Comparison of ENCODE assay signal across 14 cellular contexts in the genomic region with DNA sequence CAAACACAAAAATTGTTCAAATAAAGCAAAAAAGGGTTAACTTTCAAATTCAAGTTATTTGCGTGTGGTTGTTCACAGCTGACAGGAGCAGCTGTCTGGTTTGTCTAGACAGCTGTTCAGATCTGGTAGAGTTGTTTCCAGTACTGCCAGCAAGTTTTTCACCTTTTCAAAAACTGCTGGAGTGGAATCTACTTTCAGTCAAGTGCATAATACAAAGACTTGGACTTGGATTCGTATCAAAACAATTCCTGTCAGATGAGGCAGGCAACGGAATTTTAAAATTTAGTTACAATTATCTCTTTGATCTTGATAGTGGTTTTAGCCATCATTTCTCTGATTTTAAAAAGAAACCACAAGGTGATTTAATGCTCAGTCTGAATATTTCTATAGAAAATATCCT. TPM values are rescaled to one million over a fixed set of nuclear protein-coding genes. Genes with fewer than 3 reads are reported as not detected.
DNase-seq lines count a peak whose midpoint lies in the region; ATAC-seq, FAIRE-seq and TF ChIP-seq lines count a peak whose summit lies in the region.
"Had no signal": no experiment of that assay in that cellular context is flagged by ENCODE, and none has a peak within 500 bp of the region (broad histone marks: within the 10 kb centered on the region; RNA-seq: fewer than 3 reads in every experiment).

No MANE protein-coding gene starts in this region.

- H3K27ac Mint-ChIP-seq in naive thymus-derived CD4-positive, alpha-beta T cell = no peak overlapping the region

- no peaks in the 10 kb centered on the region for H4K20me1 ChIP-seq in OCI-LY7 (ENCODE audit: insufficient read depth, low read length)

- H3K36me3 ChIP-seq in cardiac muscle cell (peaks cover 14% of the 10 kb centered on the region), OCI-LY7 (ENCODE audit: insufficient read depth, low read length) (peaks cover 60% of the 10 kb centered on the region)
- H3K36me3 ChIP-seq in naive thymus-derived CD4-positive, alpha-beta T cell (ENCODE audit: control insufficient read depth in 2 of 3, insufficient read depth in 3 of 3, low read length in 3 of 3) = peaks cover 0 to 10% (median 0%) of the 10 kb centered on the region in 3 experiments
- H3K36me3 ChIP-seq: adrenal gland had no signal

- H3K9me3 Mint-ChIP-seq in naive thymus-derived CD4-positive, alpha-beta T cell = no peaks in the 10 kb centered on the region

- H3K4me1 ChIP-seq in cardiac muscle cell (ENCODE audit: low read depth) (peaks cover 75% of the 10 kb centered on the region), right cardiac atrium (ENCODE audit: control insufficient read depth, insufficient read depth, low read length) (peaks cover 1% of the 10 kb centered on the region), OCI-LY7 (ENCODE audit: insufficient read depth, low read length, poor library complexity, severe bottlenecking) (peaks cover 28% of the 10 kb centered on the region)
- H3K4me1 ChIP-seq in naive thymus-derived CD4-positive, alpha-beta T cell (ENCODE audit: control insufficient read depth in 2 of 2, insufficient read depth in 2 of 2, low read length in 2 of 2) = no peaks in the 10 kb centered on the region
- H3K4me1 ChIP-seq: adrenal gland had no signal

- DNase-seq in cardiac muscle cell (ENCODE audit: low read depth in 1 of 2, low spot score in 1 of 2) (peak in 1 of 2 donors; percentile 23), right cardiac atrium (no peak), OCI-LY7 (ENCODE audit: low spot score) (peak; percentile 21), germinal center (ENCODE audit: low spot score) (peak; percentile 21), urothelium cell line (ENCODE audit: low spot score) (peak; percentile 6), NCI-H128 (lab: John Stamatoyannopoulos, UW; ENCODE audit: unreplicated experiment) (no peak)
- DNase-seq in naive thymus-derived CD4-positive, alpha-beta T cell = no peak
- DNase-seq: adrenal gland; DND-41; effector memory CD4-positive, alpha-beta T cell; glutamatergic neuron; NCI-H774 had no signal

- TF ChIP-seq CTCF in cardiac muscle cell (IDR thresholded peaks at IDR 0.05; ENCODE audit: low read depth, low read length) = no peak
- no peak for TF ChIP-seq CTCF in OCI-LY7 (conservative IDR thresholded peaks at IDR 0.05; ENCODE audit: low read length)

- H3K36me3 Mint-ChIP-seq in naive thymus-derived CD4-positive, alpha-beta T cell = peaks cover 0 to 12% (median 0%) of the 10 kb centered on the region in 5 donors

- no TSS peak for BruUV-seq in OCI-LY7 (replicated peaks; lab: Mats Ljungman, UMichigan)

- 0 out of 2 replicates have a peak overlapping the region, but pooled peaks have one; percentile 0 for H3K4me2 ChIP-seq in OCI-LY7 (ENCODE audit: low read length)

- H3K27ac ChIP-seq in cardiac muscle cell = peak overlapping the region; percentile 63
- H3K27ac ChIP-seq in right cardiac atrium (ENCODE audit: low read length) = no peak overlapping the region
- H3K27ac ChIP-seq in OCI-LY7 (ENCODE audit: low read depth, low read length, poor library complexity, severe bottlenecking) = no peak overlapping the region
- no peak overlapping the region for H3K27ac ChIP-seq in naive thymus-derived CD4-positive, alpha-beta T cell (ENCODE audit: low read depth, low read length)
- H3K27ac ChIP-seq: adrenal gland had no signal

- no peak for FAIRE-seq in urothelium cell line (lab: Jason Lieb, UNC)
- FAIRE-seq: H54 had no signal

- WGBS in right cardiac atrium = 30% methylated on average over 3 of the region's 3 CpGs

- no peak overlapping the region for H2AFZ ChIP-seq in OCI-LY7 (ENCODE audit: low read length)

- ATAC-seq in right cardiac atrium (no peak), HG02798 (IDR thresholded peaks at IDR 0.05; ENCODE audit: poor library complexity, unreplicated experiment) (no peak)
- no peak for ATAC-seq in naive thymus-derived CD4-positive, alpha-beta T cell

- H3K9me3 ChIP-seq in cardiac muscle cell (ENCODE audit: low read depth) = no peaks in the 10 kb centered on the region
- H3K9me3 ChIP-seq in right cardiac atrium (ENCODE audit: control insufficient read depth, low read length) = no peaks in the 10 kb centered on the region
- H3K9me3 ChIP-seq in OCI-LY7 (ENCODE audit: low read length) = no peaks in the 10 kb centered on the region
- H3K9me3 ChIP-seq in naive thymus-derived CD4-positive, alpha-beta T cell (ENCODE audit: control insufficient read depth in 2 of 3, low read length in 3 of 3) = no peaks in the 10 kb centered on the region
- H3K9me3 ChIP-seq: adrenal gland had no signal

- intact Hi-C loops in right cardiac atrium (cut with DNase I) = loop anchor here in 1 of 4 donors (5.0 to 10.0 kb wide), 2 partner anchors 113 to 331 kb away; no protein-coding TSS in a partner anchor
- intact Hi-C loops in OCI-LY7 (cut with micrococcal nuclease; ENCODE audit: unreplicated experiment) = loop anchor here (5.0 kb wide), 1 partner anchor 123 kb away; a partner anchor contains a TSS
- intact Hi-C loops in naive thymus-derived CD4-positive, alpha-beta T cell (cut with micrococcal nuclease) = loop anchor here (5.0 to 10.0 kb wide), 2 partner anchors 628 to 649 kb away; no protein-coding TSS in a partner anchor

- H3K27me3 ChIP-seq in cardiac muscle cell (no peaks in the 10 kb centered on the region), right cardiac atrium (ENCODE audit: control insufficient read depth, insufficient read depth) (no peaks in the 10 kb centered on the region)
- H3K27me3 ChIP-seq in naive thymus-derived CD4-positive, alpha-beta T cell (ENCODE audit: control insufficient read depth in 2 of 2, insufficient read depth in 2 of 2, low read length in 2 of 2) = no peaks in the 10 kb centered on the region
- H3K27me3 ChIP-seq: adrenal gland had no signal

- no peaks in the 10 kb centered on the region for H3K79me2 ChIP-seq in OCI-LY7 (ENCODE audit: insufficient read depth, low read depth, low read length)

- POLR2A ChIA-PET in OCI-LY7 (lab: Charles Lee) = interaction anchor here (0.8 kb wide), 1 partner anchor 15 kb away, joined by 3 read pairs; no protein-coding TSS in a partner anchor
- POLR2A ChIA-PET in naive thymus-derived CD4-positive, alpha-beta T cell (lab: Charles Lee) = interaction anchor here (0.6 kb wide), 1 partner anchor 168 kb away, joined by 3 read pairs; no protein-coding TSS in a partner anchor

- no peaks in the 10 kb centered on the region for H3K9me2 ChIP-seq in OCI-LY7 (ENCODE audit: insufficient read depth, low read length)

- H3K4me3 ChIP-seq in cardiac muscle cell (peak overlapping the region; percentile 2), right cardiac atrium (ENCODE audit: low read length) (no peak overlapping the region), OCI-LY7 (ENCODE audit: low read depth, low read length, poor library complexity, severe bottlenecking) (no peak overlapping the region)
- no peak overlapping the region for H3K4me3 ChIP-seq in naive thymus-derived CD4-positive, alpha-beta T cell (ENCODE audit: low read length)
- H3K4me3 ChIP-seq: adrenal gland had no signal

- peaks cover 6 to 12% (median 9%) of the 10 kb centered on the region in 7 donors for H3K4me1 Mint-ChIP-seq in naive thymus-derived CD4-positive, alpha-beta T cell

- H3K4me3 Mint-ChIP-seq in naive thymus-derived CD4-positive, alpha-beta T cell = no peak overlapping the region

- no peaks in the 10 kb centered on the region for H3K27me3 Mint-ChIP-seq in naive thymus-derived CD4-positive, alpha-beta T cell

- CTCF ChIA-PET in OCI-LY7 (lab: Charles Lee; ENCODE audit: unreplicated experiment) = no interaction called here
- CTCF ChIA-PET in naive thymus-derived CD4-positive, alpha-beta T cell (lab: Charles Lee) = interaction anchor here (0.7 to 4.8 kb wide), 2 partner anchors 331 to 591 kb away, joined by 3 to 65 read pairs; no protein-coding TSS in a partner anchor

RNA-seq across cellular contexts. Expression of a gene that starts 51.7 kb away (rescaled TPM):
- total RNA-seq in cardiac muscle cell (4.2 and 7.2 TPM in 2 replicates), right cardiac atrium (10 to 100 TPM; 12.4 to 14.8 (median 13.4) TPM), OCI-LY7 (2022) (1.5 and 3.2 TPM in 2 replicates)
- polyA plus RNA-seq in cardiac muscle cell (11.5 and 18.3 TPM in 2 replicates), right cardiac atrium (13.0 TPM)
- total RNA-seq in OCI-LY7 (2014; rRNA removed; shearing (Covaris generic)) = 1.3 and 2.5 TPM in 2 replicates
- 10 to 100 TPM in 1 of 5 experiments, 1 to 10 TPM in 4; 4.2 to 11.2 (median 8.5) TPM for total RNA-seq in naive thymus-derived CD4-positive, alpha-beta T cell
- polyA plus RNA-seq in naive thymus-derived CD4-positive, alpha-beta T cell = 10 to 100 TPM; 13.1 to 14.1 TPM

Comparison
In these comparisons a context has a peak if more than half of its experiments do, and no peak if none do; other contexts are left out.
1. DNase-seq: peak in OCI-LY7 (single experiment), germinal center (single experiment) and urothelium cell line (single experiment); none in right cardiac atrium (0 of 3), NCI-H128 (single experiment) and naive thymus-derived CD4-positive, alpha-beta T cell (0 of 9).